Comparison of ENCODE assay signal across 9 cellular contexts in the genomic region with DNA sequence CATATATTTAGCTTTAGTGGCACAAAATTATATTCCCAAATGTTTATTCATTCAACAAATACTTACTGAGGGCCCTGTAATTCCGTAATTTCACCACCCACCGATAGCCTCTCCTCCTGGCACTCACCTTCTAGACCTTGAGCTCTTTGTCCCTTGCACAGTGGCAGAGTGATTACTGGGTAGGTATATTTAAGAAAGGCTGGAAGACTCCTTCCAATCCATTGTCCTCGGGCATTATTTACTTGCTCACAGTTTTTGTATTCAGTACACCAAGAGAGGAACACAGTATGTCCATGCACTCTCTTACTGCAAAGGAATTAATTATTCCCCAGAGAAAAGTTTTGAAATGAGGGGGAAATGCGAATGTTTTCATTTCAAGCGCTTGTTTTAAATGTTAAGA. TPM values are rescaled to one million over a fixed set of nuclear protein-coding genes. Genes with fewer than 3 reads are reported as not detected.
DNase-seq lines count a peak whose midpoint lies in the region; ATAC-seq, FAIRE-seq and TF ChIP-seq lines count a peak whose summit lies in the region.
"Had no signal": no experiment of that assay in that cellular context is flagged by ENCODE, and none has a peak within 500 bp of the region (broad histone marks: within the 10 kb centered on the region; RNA-seq: fewer than 3 reads in every experiment).

No MANE protein-coding gene starts in this region.

- peak overlapping the region; percentile 95 for H3K27ac Mint-ChIP-seq in endodermal cell

- POLR2A ChIA-PET in HepG2 (lab: Yijun Ruan, JAX), result no interaction called here

- TF ChIP-seq POLR2A in HepG2 (IDR thresholded peaks at IDR 0.05; ENCODE audit: insufficient read depth in 1 of 2, low read depth in 2 of 2, low read length in 2 of 2) (no peak), right lobe of liver (IDR thresholded peaks at IDR 0.05) (no peak)

- no peaks in the 10 kb centered on the region; a peak in 2 of 5 replicates for H3K27me3 ChIP-seq in HepG2 (ENCODE audit: control insufficient read depth in 1 of 2, insufficient read depth in 2 of 2, low read length in 2 of 2)
- H3K27me3 ChIP-seq in right lobe of liver, result peaks cover 6 to 26% of the 10 kb centered on the region in 2 donors
- H3K27me3 ChIP-seq in endodermal cell (ENCODE audit: control insufficient read depth, insufficient read depth, low read length, poor library complexity, severe bottlenecking), result no peaks in the 10 kb centered on the region
- H3K27me3 ChIP-seq in thymus (ENCODE audit: control insufficient read depth, insufficient read depth), result no peaks in the 10 kb centered on the region

- no peaks in the 10 kb centered on the region for H3K27me3 Mint-ChIP-seq in endodermal cell (ENCODE audit: insufficient read depth)

- H3K9me3 Mint-ChIP-seq in endodermal cell, result peaks cover 21% of the 10 kb centered on the region

- peaks cover 12% of the 10 kb centered on the region; the same call in 1 of the 2 replicates for H4K20me1 ChIP-seq in HepG2 (ENCODE audit: insufficient read depth, low read length)

- TF ChIP-seq RAD21 in HepG2 (CRISPR knock-in tag; IDR thresholded peaks at IDR 0.05), result no peak

- CTCF ChIA-PET in HepG2 (lab: Yijun Ruan, JAX; ENCODE audit: low intra/inter-chr PET ratio, low total read pairs), result no interaction called here

- H3K9me3 ChIP-seq in HepG2 (ENCODE audit: low read length) (no peaks in the 10 kb centered on the region), right lobe of liver (no peaks in the 10 kb centered on the region), endodermal cell (ENCODE audit: control insufficient read depth, low read length) (peaks cover 38% of the 10 kb centered on the region), thymus (ENCODE audit: control insufficient read depth) (no peaks in the 10 kb centered on the region)

- H2AFZ ChIP-seq in HepG2 (ENCODE audit: low read length), result no peak overlapping the region

- FAIRE-seq in HepG2 (lab: Jason Lieb, UNC), result no peak
- no peak for FAIRE-seq in frontal cortex (lab: Jason Lieb, UNC)
- FAIRE-seq: islet of Langerhans had no signal

- H3K4me3 ChIP-seq in HepG2 (replicated peaks in 1 of 3; ENCODE audit: insufficient read depth in 1 of 3, low read depth in 2 of 3, low read length in 3 of 3), result peak overlapping the region in 1 of 3 experiments; percentile 90; a peak in 2 of 6 replicates
- H3K4me3 ChIP-seq in right lobe of liver, result no peak overlapping the region
- peak overlapping the region; percentile 88 for H3K4me3 ChIP-seq in endodermal cell (ENCODE audit: low read length)
- peak overlapping the region; percentile 62 for H3K4me3 ChIP-seq in thymus (ENCODE audit: low read length)

- whole genome bisulfite sequencing in HepG2 (ENCODE audit: low lambda C conversion rate), result 50% methylated on average over 5 of the region's 5 CpGs
- 34% methylated on average over 5 of the region's 5 CpGs for WGBS in right lobe of liver (ENCODE audit: insufficient coverage, low coverage, low lambda C conversion rate, missing lambda C conversion rate)
- 53 to 57% methylated on average over 3 to 5 of the region's 5 CpGs for WGBS in endodermal cell (ENCODE audit: insufficient coverage in 1 of 2, insufficient read length in 1 of 2), 2 experiments
- 50% methylated on average over 5 of the region's 5 CpGs for WGBS in thymus

- H3K4me1 ChIP-seq in HepG2 (ENCODE audit: insufficient read depth, low read length) (peaks cover 37% of the 10 kb centered on the region), right lobe of liver (peaks cover 0 to 11% (median 0%) of the 10 kb centered on the region in 4 donors), endodermal cell (ENCODE audit: control insufficient read depth, insufficient read depth, low read length) (peaks cover 13% of the 10 kb centered on the region), thymus (ENCODE audit: control insufficient read depth, insufficient read depth, low read length) (peaks cover 11% of the 10 kb centered on the region)

- intact Hi-C loops in HepG2 (cut with micrococcal nuclease; ENCODE audit: unreplicated experiment) (loop anchor here (10.0 kb wide), 2 partner anchors 129 to 279 kb away; partner anchors contain the start of gene MAP3K20), right lobe of liver (cut with DNase I) (no loop called here), head of caudate nucleus (cut with DNase I) (no loop called here)

- DNase-seq in HepG2 (ENCODE audit: low spot score), result no peak
- no peak for DNase-seq in right lobe of liver
- peak; percentile 45 for DNase-seq in OCI-M1 (lab: John Stamatoyannopoulos, UW)
- DNase-seq in endodermal cell, result no peak
- DNase-seq in head of caudate nucleus, result no peak
- no peak for DNase-seq in OCI-M2 (lab: John Stamatoyannopoulos, UW; ENCODE audit: unreplicated experiment)
- DNase-seq in frontal cortex (ENCODE audit: low spot score in 2 of 2), result no peak

- peaks cover 29% of the 10 kb centered on the region for H3K79me2 ChIP-seq in HepG2 (ENCODE audit: insufficient read depth, low read length)

- no TSS peak for BruUV-seq in HepG2 (replicated peaks; lab: Mats Ljungman, UMichigan)

- H3K4me2 ChIP-seq in HepG2 (ENCODE audit: low read depth, low read length), result peak overlapping the region; percentile 96

- H3K4me3 Mint-ChIP-seq in endodermal cell, result peak overlapping the region; percentile 84

- ATAC-seq in HepG2 (no peak), right lobe of liver (no peak)

- peaks cover 39% of the 10 kb centered on the region for H3K4me1 Mint-ChIP-seq in endodermal cell

- H3K36me3 ChIP-seq in HepG2 (replicated peaks in 1 of 2; ENCODE audit: control insufficient read depth in 1 of 2, insufficient read depth in 2 of 2, low read length in 2 of 2) (peaks cover 0 to 1% of the 10 kb centered on the region in 2 experiments; a peak in 1 of 5 replicates), right lobe of liver (no peaks in the 10 kb centered on the region), endodermal cell (ENCODE audit: control insufficient read depth, insufficient read depth, low read length) (peaks cover 4% of the 10 kb centered on the region), thymus (ENCODE audit: control insufficient read depth, insufficient read depth) (no peaks in the 10 kb centered on the region)

- TF ChIP-seq EP300 in HepG2 (IDR thresholded peaks at IDR 0.05; ENCODE audit: low read depth in 2 of 2, low read length in 2 of 2) (no peak), HepG2 (CRISPR knock-in tag; IDR thresholded peaks at IDR 0.05; ENCODE audit: borderline replicate concordance) (no peak)

- in situ Hi-C loops in HepG2 (cut with HindIII; ENCODE audit: extremely low pct_ligation_motif_present, low pct_unique_long_range_greater_than_20kb), result no loop called here

- no peak overlapping the region for H3K9ac ChIP-seq in HepG2 (ENCODE audit: insufficient read depth, low read depth, low read length)
- H3K9ac ChIP-seq in endodermal cell (ENCODE audit: extremely low read depth, low read length, poor library complexity, severe bottlenecking), result peak overlapping the region; percentile 94

- TF ChIP-seq CTCF in HepG2 (CRISPR knock-in tag; IDR thresholded peaks at IDR 0.05), result no peak
- no peak for TF ChIP-seq CTCF in right lobe of liver (IDR thresholded peaks at IDR 0.05)
- TF ChIP-seq CTCF in endodermal cell (conservative IDR thresholded peaks at IDR 0.05), result no peak

- H3K36me3 Mint-ChIP-seq in endodermal cell (ENCODE audit: low read depth), result peaks cover 4% of the 10 kb centered on the region

- H3K27ac ChIP-seq in HepG2 (ENCODE audit: extremely low read length, insufficient read depth, low read length) (no peak overlapping the region), right lobe of liver (no peak overlapping the region), endodermal cell (ENCODE audit: low read depth, low read length) (no peak overlapping the region), thymus (ENCODE audit: low read depth) (no peak overlapping the region)

TF ChIP-seq in HepG2, 621 proteins besides CTCF, POLR2A, EP300 and RAD21 (continues in another document):
- TF ChIP-seq MTA1 (CRISPR knock-in tag; IDR thresholded peaks at IDR 0.05; ENCODE audit: borderline replicate concordance) (no peak), ATF2 (CRISPR knock-in tag; IDR thresholded peaks at IDR 0.05) (no peak)

RNA-seq across cellular contexts. Expression of gene CDCA7, which starts 1.1 kb away (rescaled TPM):
- total RNA-seq in HepG2 (2016; rRNA removed; fragmentation: Illumina TruSeq; extraction: Trizol) (46.2 and 52.5 TPM in 2 replicates), right lobe of liver (under 1 TPM in 5 of 6 experiments, not detected in 1; 0.09 to 0.37 (median 0.20) TPM), endodermal cell (100 to 1,000 TPM in 1 of 2 donors, 10 to 100 TPM in 1; 73.0 to 101 TPM), frontal cortex (14.3 TPM)
- 27.7 and 30.0 TPM in 2 replicates for total RNA-seq in HepG2 (2016; cell fraction: cytosol; rRNA removed; fragmentation: Illumina TruSeq; extraction: Trizol; ENCODE audit: low read depth)
- total RNA-seq in HepG2 (2016; cell fraction: insoluble cytoplasmic fraction; rRNA removed; fragmentation: Illumina TruSeq; extraction: Trizol), result 47.6 and 48.2 TPM in 2 replicates
- 32.2 and 33.8 TPM in 2 replicates for total RNA-seq in HepG2 (2016; cell fraction: membrane; rRNA removed; fragmentation: Illumina TruSeq; extraction: Trizol)
- total RNA-seq in HepG2 (2016; cell fraction: nucleus; rRNA removed; fragmentation: Illumina TruSeq; extraction: Trizol), result 53.9 and 55.6 TPM in 2 replicates
- polyA plus RNA-seq in HepG2 (2011; rRNA removed) (38.4 and 57.8 TPM in 2 replicates), thymus (44.7 TPM)
- 14.1 and 14.3 TPM in 2 replicates for polyA plus RNA-seq in HepG2 (2011; cell fraction: cytosol; rRNA removed)
- 145 and 170 TPM in 2 replicates for polyA plus RNA-seq in HepG2 (2011; cell fraction: nucleus; rRNA removed)
- 22.8 and 38.7 TPM in 2 replicates for polyA plus RNA-seq in HepG2 (2012)
- 7.6 and 7.8 TPM in 2 replicates for polyA plus RNA-seq in HepG2 (2016; cell fraction: cytosol; fragmentation: Illumina TruSeq; extraction: Trizol; ENCODE audit: low read depth)
- 67.0 and 69.0 TPM in 2 replicates for polyA plus RNA-seq in HepG2 (2016; cell fraction: insoluble cytoplasmic fraction; fragmentation: Illumina TruSeq; extraction: Trizol; ENCODE audit: low read depth)
- 16.4 and 17.0 TPM in 2 replicates for polyA plus RNA-seq in HepG2 (2016; cell fraction: membrane; fragmentation: Illumina TruSeq; extraction: Trizol; ENCODE audit: low read depth)
- 142 and 148 TPM in 2 replicates for polyA plus RNA-seq in HepG2 (2016; cell fraction: nucleus; fragmentation: Illumina TruSeq; extraction: Trizol; ENCODE audit: insufficient read depth, low read depth)
- 12.0 and 26.4 TPM in 2 replicates for polyA minus RNA-seq in HepG2 (2011; rRNA and poly(A)+ RNA removed; ENCODE audit: low replicate concordance)
- 10.3 and 11.9 TPM in 2 replicates for polyA minus RNA-seq in HepG2 (2011; cell fraction: cytosol; rRNA and poly(A)+ RNA removed)
- polyA minus RNA-seq in HepG2 (2011; cell fraction: nucleus; rRNA and poly(A)+ RNA removed), result 40.2 and 48.7 TPM in 2 replicates
- polyA plus RNA-seq in endodermal cell (2013, experiment 1 of 2), result 61.8 TPM
- 54.9 TPM for polyA plus RNA-seq in endodermal cell (2013, experiment 2 of 2)

Comparison
In these comparisons a context has a peak if more than half of its experiments do, and no peak if none do; other contexts are left out.
1. RNA of gene CDCA7, which starts 1.1 kb away (total RNA-seq): 73.0 to 101 TPM in endodermal cell, 27.7 to 55.6 TPM in HepG2 and 14.3 TPM in frontal cortex (single experiment); 0.09 to 0.37 TPM in right lobe of liver; every median in the first group is over 10 times any median in the second.
2. H3K4me3 ChIP-seq: peak in endodermal cell (single experiment) and thymus (single experiment); none in right lobe of liver (0 of 3).